ENCODE assay signal across 8 cellular contexts in genomic region chr4:119212964-119213606, GRCh38. TPM values are rescaled to one million over a fixed set of nuclear protein-coding genes. Genes with fewer than 3 reads are reported as not detected.
DNase-seq lines count a peak whose midpoint lies in the region; ATAC-seq, FAIRE-seq and TF ChIP-seq lines count a peak whose summit lies in the region.

No MANE protein-coding gene starts in this region.

- WGBS in ovary, 3 donors, result 0 to 1% (median 0%) methylated on average over 18 to 24 of the region's 24 CpGs
- 1 to 3% methylated on average over 3 to 22 of the region's 24 CpGs for WGBS in transverse colon (ENCODE audit: low coverage in 1 of 2), 2 donors

- peak overlapping the region; percentile 95 for H3K27ac Mint-ChIP-seq in activated naive CD8-positive, alpha-beta T cell treated with anti-CD3 and anti-CD28 coated beads, Interleukin-2, amount 10 ng/mL, durations not matched to agents 7 days and 5 days

- no peak for TF ChIP-seq POLR2A in ovary (IDR thresholded peaks at IDR 0.05)
- no peak for TF ChIP-seq POLR2A in transverse colon (IDR thresholded peaks at IDR 0.05)

- H3K9me3 Mint-ChIP-seq in activated naive CD8-positive, alpha-beta T cell treated with anti-CD3 and anti-CD28 coated beads, Interleukin-2, amount 10 ng/mL, durations not matched to agents 7 days and 5 days, result no peaks in the 10 kb centered on the region

- peaks cover 2% of the 10 kb centered on the region for H3K27me3 Mint-ChIP-seq in activated naive CD8-positive, alpha-beta T cell treated with anti-CD3 and anti-CD28 coated beads, Interleukin-2, amount 10 ng/mL, durations not matched to agents 7 days and 5 days

- peak; percentile 56 for FAIRE-seq in G401.6 (lab: Jason Lieb, UNC)

- no peaks in the 10 kb centered on the region for H3K36me3 ChIP-seq in H7 (replicated peaks; ENCODE audit: control insufficient read depth, insufficient read depth, low read length)
- no peaks in the 10 kb centered on the region for H3K36me3 ChIP-seq in SK-N-MC (ENCODE audit: insufficient read depth, low read length)
- H3K36me3 ChIP-seq in cardiac muscle cell, result no peaks in the 10 kb centered on the region
- no peaks in the 10 kb centered on the region for H3K36me3 ChIP-seq in ovary
- peaks cover 0 to 11% (median 0%) of the 10 kb centered on the region in 4 donors for H3K36me3 ChIP-seq in transverse colon

- peak overlapping the region; percentile 92 for H3K4me3 ChIP-seq in H7 (ENCODE audit: insufficient read depth, low read depth, low read length)
- peak overlapping the region; percentile 57 for H3K4me3 ChIP-seq in LNCaP clone FGC (ENCODE audit: low read depth, low read length)
- H3K4me3 ChIP-seq in SK-N-MC, result peak overlapping the region; percentile 85
- peak overlapping the region; percentile 73 for H3K4me3 ChIP-seq in cardiac muscle cell
- peak overlapping the region; percentile 90 for H3K4me3 ChIP-seq in ovary
- peak overlapping the region; percentile 57 to 81 (median 72) for H3K4me3 ChIP-seq in transverse colon

- peaks cover 9% of the 10 kb centered on the region for H3K36me3 Mint-ChIP-seq in activated naive CD8-positive, alpha-beta T cell treated with anti-CD3 and anti-CD28 coated beads, Interleukin-2, amount 10 ng/mL, durations not matched to agents 7 days and 5 days

- H3K4me1 Mint-ChIP-seq in activated naive CD8-positive, alpha-beta T cell treated with anti-CD3 and anti-CD28 coated beads, Interleukin-2, amount 10 ng/mL, durations not matched to agents 7 days and 5 days, result peaks cover 25% of the 10 kb centered on the region

- H3K9ac ChIP-seq in SK-N-MC (ENCODE audit: insufficient read length), result peak overlapping the region; percentile 68

- intact Hi-C loops in ovary (cut with DNase I) (loop anchor here in 2 of 4 donors (10.0 kb wide), 5 partner anchors 72 to 228 kb away; no protein-coding TSS in a partner anchor), transverse colon (cut with DNase I; ENCODE audit: low total_unique reads) (loop anchor here (1.0 to 10.0 kb wide), 2 partner anchors 172 to 228 kb away; no protein-coding TSS in a partner anchor)

- H3K4me3 Mint-ChIP-seq in activated naive CD8-positive, alpha-beta T cell treated with anti-CD3 and anti-CD28 coated beads, Interleukin-2, amount 10 ng/mL, durations not matched to agents 7 days and 5 days, result peak overlapping the region; percentile 89

- DNase-seq in H7, result peak; percentile 72
- peak; percentile 74 for DNase-seq in LNCaP clone FGC (ENCODE audit: low read depth)
- DNase-seq in SK-N-MC (ENCODE audit: low read depth, low spot score), result no peak
- peak; percentile 78 for DNase-seq in activated naive CD8-positive, alpha-beta T cell treated with anti-CD3 and anti-CD28 coated beads, Interleukin-2, amount 10 ng/mL, durations not matched to agents 7 days and 5 days
- DNase-seq in cardiac muscle cell (ENCODE audit: low read depth in 1 of 2, low spot score in 1 of 2), result peak; percentile 91 to 95
- peak; percentile 73 to 86 (median 84) for DNase-seq in ovary
- DNase-seq in transverse colon, result peak; percentile 85

- TF ChIP-seq CTCF in LNCaP clone FGC (IDR thresholded peaks at IDR 0.05; ENCODE audit: control insufficient read depth, extremely low read depth, insufficient read depth), result peak; percentile 75
- peak; percentile 45 for TF ChIP-seq CTCF in cardiac muscle cell (IDR thresholded peaks at IDR 0.05; ENCODE audit: low read depth, low read length)
- peak in 1 of 3 donors; percentile 8 for TF ChIP-seq CTCF in ovary (IDR thresholded peaks at IDR 0.05)
- peak in 2 of 5 experiments; percentile 14 to 22 for TF ChIP-seq CTCF in transverse colon (IDR thresholded peaks at IDR 0.05)

- in situ Hi-C loops in transverse colon (cut with MboI; ENCODE audit: low pct_ligation_motif_present in 1 of 4, low pct_unique_long_range_greater_than_20kb in 1 of 4, low sequenced_read_pairs in 3 of 4), result no loop called here

- peaks cover 34% of the 10 kb centered on the region for H3K4me1 ChIP-seq in cardiac muscle cell (ENCODE audit: low read depth)
- H3K4me1 ChIP-seq in ovary (ENCODE audit: insufficient read depth), result no peaks in the 10 kb centered on the region
- peaks cover 0 to 47% (median 14%) of the 10 kb centered on the region in 4 donors for H3K4me1 ChIP-seq in transverse colon

- ATAC-seq in activated naive CD8-positive, alpha-beta T cell treated with anti-CD3 and anti-CD28 coated beads, Interleukin-2, amount 10 ng/mL, durations not matched to agents 7 days and 5 days (ENCODE audit: low read depth), result peak; percentile 49

- no peaks in the 10 kb centered on the region for H3K27me3 ChIP-seq in H7 (ENCODE audit: control insufficient read depth, insufficient read depth, low read length)
- no peaks in the 10 kb centered on the region for H3K27me3 ChIP-seq in cardiac muscle cell
- no peaks in the 10 kb centered on the region for H3K27me3 ChIP-seq in ovary
- H3K27me3 ChIP-seq in transverse colon, result no peaks in the 10 kb centered on the region

- H3K9me3 ChIP-seq in SK-N-MC (ENCODE audit: low read depth, low read length), result no peaks in the 10 kb centered on the region
- no peaks in the 10 kb centered on the region for H3K9me3 ChIP-seq in cardiac muscle cell (ENCODE audit: low read depth)
- no peaks in the 10 kb centered on the region for H3K9me3 ChIP-seq in ovary
- no peaks in the 10 kb centered on the region for H3K9me3 ChIP-seq in transverse colon

- H3K27ac ChIP-seq in SK-N-MC, result no peak overlapping the region
- peak overlapping the region; percentile 91 for H3K27ac ChIP-seq in cardiac muscle cell
- H3K27ac ChIP-seq in ovary, result peak overlapping the region; percentile 90 to 92
- peak overlapping the region; percentile 95 to 97 (median 96) for H3K27ac ChIP-seq in transverse colon

- TF ChIP-seq EP300 in ovary (IDR thresholded peaks at IDR 0.05) (no peak), transverse colon (IDR thresholded peaks at IDR 0.05; ENCODE audit: low read depth) (no peak)

- POLR2A ChIA-PET in activated naive CD8-positive, alpha-beta T cell treated with anti-CD3 and anti-CD28 coated beads, Interleukin-2, amount 10 ng/mL, durations not matched to agents 7 days and 5 days (lab: Charles Lee), result interaction anchor here (0.7 to 3.0 kb wide), 6 partner anchors 18 to 241 kb away, joined by 3 to 39 read pairs (median 4); a partner anchor contains a TSS

RNA-seq across cellular contexts. Expression of gene USP53, which starts 0.6 kb away (rescaled TPM):
- 16.5 and 26.5 TPM in 2 replicates for total RNA-seq in H7 (2014; rRNA removed; shearing (Covaris generic))
- 10 to 100 TPM; 13.3 to 15.1 TPM for total RNA-seq in activated naive CD8-positive, alpha-beta T cell treated with anti-CD3 and anti-CD28 coated beads, Interleukin-2, amount 10 ng/mL, durations not matched to agents 7 days and 5 days
- total RNA-seq in cardiac muscle cell, result 17.8 and 28.1 TPM in 2 replicates
- polyA plus RNA-seq in cardiac muscle cell, result 14.1 and 21.8 TPM in 2 replicates
- total RNA-seq in ovary, result 10 to 100 TPM; 19.6 to 98.9 (median 21.6) TPM
- polyA plus RNA-seq in ovary, result 10 to 100 TPM; 10.7 to 14.7 TPM
- total RNA-seq in transverse colon, result 100 to 1,000 TPM in 2 of 4 donors, 10 to 100 TPM in 2; 71.4 to 165 (median 98.5) TPM
